In genomic region chr16:50381679-50382440, GRCh38 we compare ENCODE assay signal across 1 cellular context.
TF ChIP-seq lines count a peak whose summit lies in the region.

No MANE protein-coding gene starts in this region.

TF ChIP-seq in HepG2, 621 proteins besides CTCF, POLR2A, EP300 and RAD21 (continued from another document and continues in another):
- TF ChIP-seq ZBTB26 (CRISPR knock-in tag; IDR thresholded peaks at IDR 0.05; ENCODE audit: borderline replicate concordance) (no peak), SIX4 (CRISPR knock-in tag; IDR thresholded peaks at IDR 0.05) (no peak), ETV5 (CRISPR knock-in tag; IDR thresholded peaks at IDR 0.05; ENCODE audit: borderline replicate concordance) (peak; percentile 79; the same call in 1 of the 2 replicates), ZNF660 (CRISPR knock-in tag; IDR thresholded peaks at IDR 0.05; ENCODE audit: borderline replicate concordance, low read depth) (no peak), KLF11 (CRISPR knock-in tag; IDR thresholded peaks at IDR 0.05) (no peak), ZNF446 (CRISPR knock-in tag; IDR thresholded peaks at IDR 0.05) (no peak), ZSCAN21 (CRISPR knock-in tag; IDR thresholded peaks at IDR 0.05; ENCODE audit: borderline replicate concordance) (no peak; the same call in 1 of the 2 replicates), ZNF547 (CRISPR knock-in tag; IDR thresholded peaks at IDR 0.05) (0 out of 2 replicates have a peak, but pooled peaks have one; percentile 25), ZNF121 (CRISPR knock-in tag; IDR thresholded peaks at IDR 0.05) (peak; percentile 90), CBFB (CRISPR knock-in tag; IDR thresholded peaks at IDR 0.05) (no peak), GATA4 (IDR thresholded peaks at IDR 0.05; ENCODE audit: borderline replicate concordance, low read depth) (no peak), SYNCRIP (IDR thresholded peaks at IDR 0.05; ENCODE audit: insufficient read depth, low read depth, low read length) (no peak), SOX13 (IDR thresholded peaks at IDR 0.05) (no peak), SOX13 (CRISPR knock-in tag; conservative IDR thresholded peaks at IDR 0.05 in 1 of 2, IDR thresholded peaks at IDR 0.05 in 1 of 2) (no peak), RARG (CRISPR knock-in tag; IDR thresholded peaks at IDR 0.05; ENCODE audit: low read depth) (no peak), SPEN (CRISPR knock-in tag; IDR thresholded peaks at IDR 0.05; ENCODE audit: low read depth) (no peak), SMC3 (IDR thresholded peaks at IDR 0.05; ENCODE audit: low read length) (peak; percentile 45), GABPA (IDR thresholded peaks at IDR 0.05; ENCODE audit: low read depth, low read length) (no peak), GABPA (CRISPR knock-in tag; IDR thresholded peaks at IDR 0.05; ENCODE audit: low read depth) (0 out of 2 replicates have a peak, but pooled peaks have one; percentile 22), NR2F6 (IDR thresholded peaks at IDR 0.05) (peak; percentile 45; the same call in 1 of the 2 replicates), NR2F6 (CRISPR knock-in tag; IDR thresholded peaks at IDR 0.05) (peak; percentile 81), RXRB (CRISPR knock-in tag; IDR thresholded peaks at IDR 0.05; ENCODE audit: borderline replicate concordance) (peak; percentile 66; the same call in 1 of the 2 replicates), ZNF136 (CRISPR knock-in tag; IDR thresholded peaks at IDR 0.05; ENCODE audit: low read depth) (no peak), CEBPZ (IDR thresholded peaks at IDR 0.05; ENCODE audit: low read length) (no peak), THAP7 (CRISPR knock-in tag; IDR thresholded peaks at IDR 0.05) (no peak), JUND (CRISPR knock-in tag; IDR thresholded peaks at IDR 0.05) (no peak), ZNF432 (CRISPR knock-in tag; IDR thresholded peaks at IDR 0.05; ENCODE audit: borderline replicate concordance) (no peak), TP53 (CRISPR knock-in tag; conservative IDR thresholded peaks at IDR 0.05) (no peak), KDM2A (CRISPR knock-in tag; IDR thresholded peaks at IDR 0.05; ENCODE audit: borderline replicate concordance, low read depth) (0 out of 2 replicates have a peak, but pooled peaks have one; percentile 23), ELF3 (CRISPR knock-in tag; IDR thresholded peaks at IDR 0.05) (peak; percentile 66), ZNF780A (CRISPR knock-in tag; IDR thresholded peaks at IDR 0.05) (no peak), SRSF9 (IDR thresholded peaks at IDR 0.05; ENCODE audit: borderline replicate concordance, insufficient read depth, low read depth, low read length, poor library complexity, severe bottlenecking) (no peak), RXRA (CRISPR knock-in tag; IDR thresholded peaks at IDR 0.05) (0 out of 2 replicates have a peak, but pooled peaks have one; percentile 41), STAT6 (CRISPR knock-in tag; IDR thresholded peaks at IDR 0.05; ENCODE audit: borderline replicate concordance) (no peak), NRL (CRISPR knock-in tag; IDR thresholded peaks at IDR 0.05; ENCODE audit: borderline replicate concordance) (no peak), PBX2 (CRISPR knock-in tag; IDR thresholded peaks at IDR 0.05) (no peak), ZNF33A (CRISPR knock-in tag; IDR thresholded peaks at IDR 0.05; ENCODE audit: borderline replicate concordance) (no peak), CEBPB (IDR thresholded peaks at IDR 0.05; ENCODE audit: borderline replicate concordance, low read depth, low read length) (no peak), YEATS2 (CRISPR knock-in tag; IDR thresholded peaks at IDR 0.05; ENCODE audit: borderline replicate concordance) (no peak), NAIF1 (CRISPR knock-in tag; IDR thresholded peaks at IDR 0.05; ENCODE audit: borderline replicate concordance) (no peak), ZNF10 (CRISPR knock-in tag; IDR thresholded peaks at IDR 0.05; ENCODE audit: borderline replicate concordance, low read depth) (no peak)
- TF ChIP-seq, protein P1, sequence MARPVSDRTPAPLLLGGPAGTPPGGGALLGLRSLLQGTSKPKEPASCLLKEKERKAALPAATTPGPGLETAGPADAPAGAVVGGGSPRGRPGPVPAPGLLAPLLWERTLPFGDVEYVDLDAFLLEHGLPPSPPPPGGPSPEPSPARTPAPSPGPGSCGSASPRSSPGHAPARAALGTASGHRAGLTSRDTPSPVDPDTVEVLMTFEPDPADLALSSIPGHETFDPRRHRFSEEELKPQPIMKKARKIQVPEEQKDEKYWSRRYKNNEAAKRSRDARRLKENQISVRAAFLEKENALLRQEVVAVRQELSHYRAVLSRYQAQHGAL (CRISPR knock-in tag; IDR thresholded peaks at IDR 0.05; ENCODE audit: not compliant biosample characterization): no peak
- TF ChIP-seq, protein P2, sequence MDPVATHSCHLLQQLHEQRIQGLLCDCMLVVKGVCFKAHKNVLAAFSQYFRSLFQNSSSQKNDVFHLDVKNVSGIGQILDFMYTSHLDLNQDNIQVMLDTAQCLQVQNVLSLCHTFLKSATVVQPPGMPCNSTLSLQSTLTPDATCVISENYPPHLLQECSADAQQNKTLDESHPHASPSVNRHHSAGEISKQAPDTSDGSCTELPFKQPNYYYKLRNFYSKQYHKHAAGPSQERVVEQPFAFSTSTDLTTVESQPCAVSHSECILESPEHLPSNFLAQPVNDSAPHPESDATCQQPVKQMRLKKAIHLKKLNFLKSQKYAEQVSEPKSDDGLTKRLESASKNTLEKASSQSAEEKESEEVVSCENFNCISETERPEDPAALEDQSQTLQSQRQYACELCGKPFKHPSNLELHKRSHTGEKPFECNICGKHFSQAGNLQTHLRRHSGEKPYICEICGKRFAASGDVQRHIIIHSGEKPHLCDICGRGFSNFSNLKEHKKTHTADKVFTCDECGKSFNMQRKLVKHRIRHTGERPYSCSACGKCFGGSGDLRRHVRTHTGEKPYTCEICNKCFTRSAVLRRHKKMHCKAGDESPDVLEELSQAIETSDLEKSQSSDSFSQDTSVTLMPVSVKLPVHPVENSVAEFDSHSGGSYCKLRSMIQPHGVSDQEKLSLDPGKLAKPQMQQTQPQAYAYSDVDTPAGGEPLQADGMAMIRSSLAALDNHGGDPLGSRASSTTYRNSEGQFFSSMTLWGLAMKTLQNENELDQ (CRISPR knock-in tag; IDR thresholded peaks at IDR 0.05; ENCODE audit: borderline replicate concordance): no peak
- TF ChIP-seq, protein P3, sequence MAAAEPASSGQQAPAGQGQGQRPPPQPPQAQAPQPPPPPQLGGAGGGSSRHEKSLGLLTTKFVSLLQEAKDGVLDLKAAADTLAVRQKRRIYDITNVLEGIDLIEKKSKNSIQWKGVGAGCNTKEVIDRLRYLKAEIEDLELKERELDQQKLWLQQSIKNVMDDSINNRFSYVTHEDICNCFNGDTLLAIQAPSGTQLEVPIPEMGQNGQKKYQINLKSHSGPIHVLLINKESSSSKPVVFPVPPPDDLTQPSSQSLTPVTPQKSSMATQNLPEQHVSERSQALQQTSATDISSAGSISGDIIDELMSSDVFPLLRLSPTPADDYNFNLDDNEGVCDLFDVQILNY (CRISPR knock-in tag; conservative IDR thresholded peaks at IDR 0.05): no peak
- TF ChIP-seq, protein P4, sequence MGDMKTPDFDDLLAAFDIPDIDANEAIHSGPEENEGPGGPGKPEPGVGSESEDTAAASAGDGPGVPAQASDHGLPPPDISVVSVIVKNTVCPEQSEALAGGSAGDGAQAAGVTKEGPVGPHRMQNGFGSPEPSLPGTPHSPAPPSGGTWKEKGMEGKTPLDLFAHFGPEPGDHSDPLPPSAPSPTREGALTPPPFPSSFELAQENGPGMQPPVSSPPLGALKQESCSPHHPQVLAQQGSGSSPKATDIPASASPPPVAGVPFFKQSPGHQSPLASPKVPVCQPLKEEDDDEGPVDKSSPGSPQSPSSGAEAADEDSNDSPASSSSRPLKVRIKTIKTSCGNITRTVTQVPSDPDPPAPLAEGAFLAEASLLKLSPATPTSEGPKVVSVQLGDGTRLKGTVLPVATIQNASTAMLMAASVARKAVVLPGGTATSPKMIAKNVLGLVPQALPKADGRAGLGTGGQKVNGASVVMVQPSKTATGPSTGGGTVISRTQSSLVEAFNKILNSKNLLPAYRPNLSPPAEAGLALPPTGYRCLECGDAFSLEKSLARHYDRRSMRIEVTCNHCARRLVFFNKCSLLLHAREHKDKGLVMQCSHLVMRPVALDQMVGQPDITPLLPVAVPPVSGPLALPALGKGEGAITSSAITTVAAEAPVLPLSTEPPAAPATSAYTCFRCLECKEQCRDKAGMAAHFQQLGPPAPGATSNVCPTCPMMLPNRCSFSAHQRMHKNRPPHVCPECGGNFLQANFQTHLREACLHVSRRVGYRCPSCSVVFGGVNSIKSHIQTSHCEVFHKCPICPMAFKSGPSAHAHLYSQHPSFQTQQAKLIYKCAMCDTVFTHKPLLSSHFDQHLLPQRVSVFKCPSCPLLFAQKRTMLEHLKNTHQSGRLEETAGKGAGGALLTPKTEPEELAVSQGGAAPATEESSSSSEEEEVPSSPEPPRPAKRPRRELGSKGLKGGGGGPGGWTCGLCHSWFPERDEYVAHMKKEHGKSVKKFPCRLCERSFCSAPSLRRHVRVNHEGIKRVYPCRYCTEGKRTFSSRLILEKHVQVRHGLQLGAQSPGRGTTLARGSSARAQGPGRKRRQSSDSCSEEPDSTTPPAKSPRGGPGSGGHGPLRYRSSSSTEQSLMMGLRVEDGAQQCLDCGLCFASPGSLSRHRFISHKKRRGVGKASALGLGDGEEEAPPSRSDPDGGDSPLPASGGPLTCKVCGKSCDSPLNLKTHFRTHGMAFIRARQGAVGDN (CRISPR knock-in tag; IDR thresholded peaks at IDR 0.05): peak; percentile 59
- TF ChIP-seq, protein P5, sequence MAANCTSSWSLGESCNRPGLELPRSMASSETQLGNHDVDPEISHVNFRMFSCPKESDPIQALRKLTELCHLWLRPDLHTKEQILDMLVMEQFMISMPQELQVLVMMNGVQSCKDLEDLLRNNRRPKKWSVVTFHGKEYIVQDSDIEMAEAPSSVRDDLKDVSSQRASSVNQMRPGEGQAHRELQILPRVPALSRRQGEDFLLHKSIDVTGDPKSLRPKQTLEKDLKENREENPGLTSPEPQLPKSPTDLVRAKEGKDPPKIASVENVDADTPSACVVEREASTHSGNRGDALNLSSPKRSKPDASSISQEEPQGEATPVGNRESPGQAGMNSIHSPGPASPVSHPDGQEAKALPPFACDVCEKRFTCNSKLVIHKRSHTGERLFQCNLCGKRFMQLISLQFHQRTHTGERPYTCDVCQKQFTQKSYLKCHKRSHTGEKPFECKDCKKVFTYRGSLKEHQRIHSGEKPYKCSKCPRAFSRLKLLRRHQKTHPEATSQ (CRISPR knock-in tag; IDR thresholded peaks at IDR 0.05; ENCODE audit: borderline replicate concordance): no peak
